17 cellular contexts compared by ENCODE assay signal in the genomic region with DNA sequence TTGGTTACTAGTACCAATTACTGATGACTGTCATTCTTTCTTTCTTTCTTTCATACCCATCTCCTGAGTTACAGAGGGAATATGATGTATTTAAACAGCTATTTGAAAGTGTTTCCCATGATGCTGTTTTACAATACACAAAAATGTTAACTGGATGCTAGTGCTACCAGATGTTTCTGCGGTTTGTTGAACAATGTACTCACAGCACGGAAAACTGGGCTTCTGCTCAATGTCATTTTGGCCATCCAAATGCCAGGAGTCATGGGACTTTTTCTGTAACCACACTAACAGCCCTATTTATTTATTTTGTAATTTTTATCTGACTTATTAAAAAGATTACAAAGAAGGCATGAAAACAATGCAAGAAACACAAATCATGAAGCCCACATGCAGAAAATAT.
A peak's percentile ranks its signal among the peaks of the same experiment; 100 is the strongest.
DNase-seq lines count a peak whose midpoint lies in the region; ATAC-seq and TF ChIP-seq lines count a peak whose summit lies in the region.
"Had no signal": no experiment of that assay in that cellular context is flagged by ENCODE, and none has a peak within 500 bp of the region (broad histone marks: within the 10 kb centered on the region; RNA-seq: fewer than 3 reads in every experiment).

No MANE protein-coding gene starts in this region.

- TF ChIP-seq CTCF in cardiac fibroblast (IDR thresholded peaks at IDR 0.05; ENCODE audit: low read depth, low read length): no peak
- no peak for TF ChIP-seq CTCF in fibroblast of villous mesenchyme (IDR thresholded peaks at IDR 0.05; ENCODE audit: insufficient read depth, low read depth, low read length)

- H3K4me3 ChIP-seq in cardiac fibroblast (replicated peaks in 1 of 2; ENCODE audit: low read depth in 2 of 2, low read length in 2 of 2): no peak overlapping the region
- no peak overlapping the region for H3K4me3 ChIP-seq in fibroblast of villous mesenchyme (ENCODE audit: low read depth, low read length)
- H3K4me3 ChIP-seq: BLaER1, K562 had no signal

- peak; percentile 52 for DNase-seq in H4 (ENCODE audit: low spot score)
- DNase-seq in cardiac fibroblast (ENCODE audit: low read depth in 2 of 2): peak; percentile 72 to 77
- peak; percentile 52 for DNase-seq in fibroblast of villous mesenchyme (ENCODE audit: low read depth)
- DNase-seq in NCI-H748 (lab: John Stamatoyannopoulos, UW; ENCODE audit: unreplicated experiment): no peak
- no peak for DNase-seq in NCI-H128 (lab: John Stamatoyannopoulos, UW; ENCODE audit: unreplicated experiment)
- DNase-seq in NCI-H2081 treated with DMSO at 0.1 percent for 48 hours (lab: John Stamatoyannopoulos, UW): no peak
- DNase-seq: ACHN; CD8-positive, alpha-beta memory T cell; EL; NCI-H1092; NCI-H1694 had no signal

- ATAC-seq in HG03280 (IDR thresholded peaks at IDR 0.05; ENCODE audit: unreplicated experiment): no peak
- ATAC-seq: HCT116, K562, Panc1, Right ventricle myocardium inferior had no signal

Comparison
In these comparisons a context has a peak if more than half of its experiments do, and no peak if none do; other contexts are left out.
1. DNase-seq: peak in H4 (single experiment), cardiac fibroblast (2 of 2) and fibroblast of villous mesenchyme (single experiment); none in NCI-H748 (single experiment), NCI-H128 (single experiment) and NCI-H2081 treated with DMSO at 0.1 percent for 48 hours (single experiment).